10 cellular contexts compared by ENCODE assay signal in the genomic region with DNA sequence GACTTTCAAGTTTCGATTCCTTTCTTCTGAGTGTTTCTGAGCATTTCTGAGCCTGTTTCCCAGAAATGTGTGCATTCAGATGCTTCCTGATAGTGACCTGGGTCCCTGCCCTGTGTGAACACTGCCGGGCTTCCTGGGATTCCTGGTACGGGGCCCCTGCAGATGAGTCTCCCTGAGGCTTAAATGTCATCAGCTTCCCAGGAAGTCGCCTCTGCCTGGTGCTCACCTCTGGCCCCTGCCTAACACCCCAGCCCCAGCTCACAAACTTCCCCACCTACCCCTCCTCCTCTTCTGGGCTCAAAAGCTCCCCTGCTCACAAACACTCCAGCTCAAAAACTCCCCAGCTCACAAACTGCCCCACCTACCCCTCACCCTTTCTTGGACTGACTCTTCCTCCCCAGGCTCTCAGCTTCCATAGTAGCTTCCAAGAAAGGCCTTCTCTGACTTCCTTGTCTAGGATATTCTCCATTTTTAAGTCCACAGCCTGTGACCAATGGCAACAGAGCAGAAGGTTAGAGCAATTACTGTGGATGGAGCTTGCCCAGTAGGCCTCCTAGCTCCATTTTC. TPM values are rescaled to one million over a fixed set of nuclear protein-coding genes. Genes with fewer than 3 reads are reported as not detected.
DNase-seq lines count a peak whose midpoint lies in the region; ATAC-seq and TF ChIP-seq lines count a peak whose summit lies in the region.
"Had no signal": no experiment of that assay in that cellular context is flagged by ENCODE, and none has a peak within 500 bp of the region (broad histone marks: within the 10 kb centered on the region; RNA-seq: fewer than 3 reads in every experiment).

No MANE protein-coding gene starts in this region.

- ATAC-seq in Panc1 = peak; percentile 44
- no peak for ATAC-seq in CD4-positive, alpha-beta T cell (ENCODE audit: poor library complexity)
- no peak for ATAC-seq in natural killer cell

- in situ Hi-C loops in Panc1 (cut with HindIII; ENCODE audit: low pct_unique_long_range_greater_than_20kb, low sequenced_read_pairs) = no loop called here

- H3K9me3 ChIP-seq in Panc1 (ENCODE audit: control insufficient read depth, insufficient read depth, low read depth, low read length) (no peaks in the 10 kb centered on the region), muscle layer of duodenum (ENCODE audit: control insufficient read depth in 1 of 2, low read length in 2 of 2) (no peaks in the 10 kb centered on the region)
- H3K9me3 ChIP-seq in CD4-positive, alpha-beta T cell (ENCODE audit: control insufficient read depth, low read length) = no peaks in the 10 kb centered on the region

- CTCF ChIA-PET in Calu3 (lab: Charles Lee) = interaction anchor here (0.6 to 1.6 kb wide), 5 partner anchors 9 to 436 kb away, joined by 3 to 6 read pairs (median 4); no protein-coding TSS in a partner anchor
- CTCF ChIA-PET in Panc1 (lab: Charles Lee) = interaction anchor here (1.3 kb wide), 1 partner anchor 50 kb away, joined by 4 read pairs; no protein-coding TSS in a partner anchor
- CTCF ChIA-PET in CD4-positive, alpha-beta T cell (lab: Charles Lee) = no interaction called here

- POLR2A ChIA-PET in Panc1 (lab: Charles Lee) = no interaction called here
- POLR2A ChIA-PET in CD4-positive, alpha-beta T cell (lab: Charles Lee) = no interaction called here

- H3K36me3 ChIP-seq in Panc1 (ENCODE audit: control insufficient read depth, insufficient read depth, low read length) (no peaks in the 10 kb centered on the region), muscle layer of duodenum (ENCODE audit: control insufficient read depth in 1 of 2, insufficient read depth in 2 of 2, low read length in 2 of 2) (no peaks in the 10 kb centered on the region)

- H3K4me3 Mint-ChIP-seq in Calu3 (ENCODE audit: low read depth, unreplicated experiment) (no peak overlapping the region), natural killer cell (no peak overlapping the region)
- H3K4me3 Mint-ChIP-seq in CD4-positive, alpha-beta T cell = no peak overlapping the region

- H3K36me3 Mint-ChIP-seq in Calu3 (ENCODE audit: insufficient read depth, unreplicated experiment) (peaks cover 20% of the 10 kb centered on the region), natural killer cell (no peaks in the 10 kb centered on the region)
- H3K36me3 Mint-ChIP-seq in CD4-positive, alpha-beta T cell (ENCODE audit: low read depth) = no peaks in the 10 kb centered on the region

- peak overlapping the region; percentile 46 for H3K27ac Mint-ChIP-seq in Calu3 (ENCODE audit: unreplicated experiment)
- no peak overlapping the region for H3K27ac Mint-ChIP-seq in CD4-positive, alpha-beta T cell
- no peak overlapping the region for H3K27ac Mint-ChIP-seq in natural killer cell

- H3K27ac ChIP-seq in Panc1 (ENCODE audit: low read length) (peak overlapping the region; percentile 86), coronary artery (peak overlapping the region; percentile 53 to 62), muscle layer of duodenum (ENCODE audit: low read length) (peak overlapping the region; percentile 67)
- H3K27ac ChIP-seq in CD4-positive, alpha-beta T cell (ENCODE audit: low read depth, low read length) = no peak overlapping the region

- H3K9me3 Mint-ChIP-seq in Calu3 (ENCODE audit: low read depth, unreplicated experiment) (no peaks in the 10 kb centered on the region), natural killer cell (no peaks in the 10 kb centered on the region)
- H3K9me3 Mint-ChIP-seq in CD4-positive, alpha-beta T cell = no peaks in the 10 kb centered on the region

- H3K27me3 ChIP-seq in Panc1 (ENCODE audit: control insufficient read depth, insufficient read depth, low read length) (no peaks in the 10 kb centered on the region), muscle layer of duodenum (ENCODE audit: low read depth, low read length) (no peaks in the 10 kb centered on the region)
- no peaks in the 10 kb centered on the region for H3K27me3 ChIP-seq in CD4-positive, alpha-beta T cell (ENCODE audit: control insufficient read depth, insufficient read depth, low read length)

- H3K4me3 ChIP-seq in Panc1 (ENCODE audit: low read depth in 2 of 2, low read length in 2 of 2) = 0 out of 4 replicates have a peak overlapping the region, but pooled peaks of 1 of the 2 experiments have one; percentile 7
- no peak overlapping the region for H3K4me3 ChIP-seq in coronary artery
- H3K4me3 ChIP-seq in muscle layer of duodenum (ENCODE audit: low read depth in 1 of 2, low read length in 2 of 2) = no peak overlapping the region

- TF ChIP-seq CTCF in Calu3 (IDR thresholded peaks at IDR 0.05; ENCODE audit: unreplicated experiment) (no peak), Panc1 (IDR thresholded peaks at IDR 0.05) (no peak), coronary artery (IDR thresholded peaks at IDR 0.05) (no peak), natural killer cell (IDR thresholded peaks at IDR 0.05) (no peak)
- no peak for TF ChIP-seq CTCF in CD4-positive, alpha-beta T cell (IDR thresholded peaks at IDR 0.05)

- BruUV-seq in Calu3 (replicated peaks; lab: Mats Ljungman, UMichigan) (no TSS peak), Panc1 (replicated peaks; lab: Mats Ljungman, UMichigan) (no TSS peak)

- intact Hi-C loops in Calu3 (cut with micrococcal nuclease; ENCODE audit: unreplicated experiment) (no loop called here), Panc1 (cut with micrococcal nuclease; ENCODE audit: unreplicated experiment) (no loop called here), natural killer cell (cut with micrococcal nuclease) (no loop called here)
- intact Hi-C loops in CD4-positive, alpha-beta T cell (cut with DNase I, micrococcal nuclease) = no loop called here

- H3K27me3 Mint-ChIP-seq in Calu3 (ENCODE audit: unreplicated experiment) = no peaks in the 10 kb centered on the region
- no peaks in the 10 kb centered on the region for H3K27me3 Mint-ChIP-seq in CD4-positive, alpha-beta T cell
- H3K27me3 Mint-ChIP-seq in natural killer cell (ENCODE audit: low read depth in 2 of 2) = no peaks in the 10 kb centered on the region

- no peak for DNase-seq in Calu3
- DNase-seq in Panc1 (ENCODE audit: low read depth, low spot score) = no peak
- peak; percentile 68 for DNase-seq in coronary artery (ENCODE audit: low spot score)
- no peak for DNase-seq in superior temporal gyrus (ENCODE audit: extremely low spot score)
- no peak for DNase-seq in stimulated activated CD8-positive, alpha-beta memory T cell treated with anti-CD3 and anti-CD28 coated beads, Interleukin-4, amount 100 ng/mL, for 48 hours
- no peak for DNase-seq in CD4-positive, alpha-beta T cell
- DNase-seq in natural killer cell = no peak
- DNase-seq: DND-41; stimulated activated CD4-positive, alpha-beta T cell treated with anti-CD3 and anti-CD28 coated beads, Interleukin-1b, Interleukin-23, amount 100 ng/mL, for 48 hours had no signal

- H3K4me1 Mint-ChIP-seq in Calu3 (ENCODE audit: low read depth, unreplicated experiment) (peaks cover 55% of the 10 kb centered on the region), natural killer cell (no peaks in the 10 kb centered on the region)
- H3K4me1 Mint-ChIP-seq in CD4-positive, alpha-beta T cell (ENCODE audit: low read depth) = no peaks in the 10 kb centered on the region

- H3K4me1 ChIP-seq in Panc1 (ENCODE audit: control insufficient read depth, insufficient read depth, low read length) (peaks cover 41% of the 10 kb centered on the region), muscle layer of duodenum (ENCODE audit: control insufficient read depth in 1 of 2, insufficient read depth in 2 of 2, low read length in 2 of 2) (peaks cover 21 to 24% of the 10 kb centered on the region in 2 donors)

RNA-seq across cellular contexts. Expression of gene TGM2, which starts 42.0 kb away (rescaled TPM):
- total RNA-seq in Calu3 (2022) (261 and 311 TPM in 2 replicates), Panc1 (2021; ENCODE audit: unreplicated experiment) (113 TPM), natural killer cell (under 1 TPM in 2 of 3 donors, not detected in 1; 0.33 TPM)
- 205 TPM for polyA plus RNA-seq in Panc1 (2012; ENCODE audit: insufficient read length)
- under 1 TPM; 0.06 to 0.27 TPM for total RNA-seq in CD4-positive, alpha-beta T cell

Comparison
In these comparisons a context has a peak if more than half of its experiments do, and no peak if none do; other contexts are left out.
1. RNA of gene TGM2, which starts 42.0 kb away (total RNA-seq): 261 to 311 TPM in Calu3 and 113 TPM in Panc1 (single experiment); 0.33 TPM in natural killer cell and 0.06 to 0.27 TPM in CD4-positive, alpha-beta T cell; every median in the first group is over 10 times any median in the second.